ENCODE assay signal across 17 cellular contexts in genomic region chr6:170092826-170093225, GRCh38.
"Had no signal": no experiment of that assay in that cellular context is flagged by ENCODE, and none has a peak within 500 bp of the region (broad histone marks: within the 10 kb centered on the region; RNA-seq: fewer than 3 reads in every experiment).

No MANE protein-coding gene starts in this region.

- ATAC-seq: activated CD4-positive, alpha-beta T cell treated with anti-CD3 and anti-CD28 coated beads for 36 hours; pancreas; SK-N-SH treated with all-trans-retinoic acid at 6 μM for 48 hours had no signal

- H3K36me3 Mint-ChIP-seq: activated naive CD8-positive, alpha-beta T cell had no signal

- H3K27ac Mint-ChIP-seq: activated CD4-positive, alpha-beta T cell treated with anti-CD3 and anti-CD28 coated beads for 36 hours; activated naive CD8-positive, alpha-beta T cell had no signal

- H3K4me3 Mint-ChIP-seq: activated CD4-positive, alpha-beta T cell treated with anti-CD3 and anti-CD28 coated beads for 36 hours; activated naive CD8-positive, alpha-beta T cell; neural crest cell had no signal

- DNase-seq: activated CD4-positive, alpha-beta T cell treated with anti-CD3 and anti-CD28 coated beads for 36 hours; activated gamma-delta T cell treated with Interleukin-2 at 50 U/mL for 16 hours; activated T-cell treated with anti-CD3 and anti-CD28 coated beads, Interleukin-2, amount 50 U/mL, for 48 hours; amniotic stem cell; colonic mucosa; effector CD8-positive, alpha-beta T cell; esophagus squamous epithelium; stimulated activated CD4-positive, alpha-beta T cell treated with anti-CD3 and anti-CD28 coated beads, Interleukin-15, amount 100 ng/mL, for 24 hours; stimulated activated CD4-positive, alpha-beta T cell treated with anti-CD3 and anti-CD28 coated beads, Interleukin-4, amount 100 ng/mL, for 1 hour; stimulated activated naive CD4-positive, alpha-beta T cell; substantia nigra; T-helper 1 cell; T1000 had no signal

- H3K9me3 Mint-ChIP-seq: neural crest cell had no signal

- H3K27me3 Mint-ChIP-seq: activated CD4-positive, alpha-beta T cell treated with anti-CD3 and anti-CD28 coated beads for 36 hours had no signal
